Comparison of ENCODE assay signal across 1 cellular context in genomic region chr11:78425436-78425835, GRCh38.
TF ChIP-seq lines count a peak whose summit lies in the region.

No MANE protein-coding gene starts in this region.

TF ChIP-seq in IMR-90, 13 proteins besides CTCF, POLR2A, EP300 and RAD21 (continued from another document):
- TF ChIP-seq ELK1 (IDR thresholded peaks at IDR 0.05; ENCODE audit: borderline replicate concordance, low read depth, low read length) = no peak
- no peak for TF ChIP-seq USF2 (IDR thresholded peaks at IDR 0.05; ENCODE audit: low read depth, low read length)
- TF ChIP-seq CEBPB (IDR thresholded peaks at IDR 0.05; ENCODE audit: low read depth, low read length) = no peak
- TF ChIP-seq RCOR1 (IDR thresholded peaks at IDR 0.05; ENCODE audit: insufficient replicate concordance, low read length) = no peak
- no peak for TF ChIP-seq MXI1 (IDR thresholded peaks at IDR 0.05; ENCODE audit: borderline replicate concordance, low read depth, low read length)
- no peak for TF ChIP-seq BHLHE40 (IDR thresholded peaks at IDR 0.05; ENCODE audit: low read depth, low read length)
- no peak for TF ChIP-seq FOS (IDR thresholded peaks at IDR 0.05; ENCODE audit: low read depth, low read length)
TF ChIP-seq in IMR-90: peak in this region for 0.
